Comparison of ENCODE assay signal across 10 cellular contexts in the genomic region with DNA sequence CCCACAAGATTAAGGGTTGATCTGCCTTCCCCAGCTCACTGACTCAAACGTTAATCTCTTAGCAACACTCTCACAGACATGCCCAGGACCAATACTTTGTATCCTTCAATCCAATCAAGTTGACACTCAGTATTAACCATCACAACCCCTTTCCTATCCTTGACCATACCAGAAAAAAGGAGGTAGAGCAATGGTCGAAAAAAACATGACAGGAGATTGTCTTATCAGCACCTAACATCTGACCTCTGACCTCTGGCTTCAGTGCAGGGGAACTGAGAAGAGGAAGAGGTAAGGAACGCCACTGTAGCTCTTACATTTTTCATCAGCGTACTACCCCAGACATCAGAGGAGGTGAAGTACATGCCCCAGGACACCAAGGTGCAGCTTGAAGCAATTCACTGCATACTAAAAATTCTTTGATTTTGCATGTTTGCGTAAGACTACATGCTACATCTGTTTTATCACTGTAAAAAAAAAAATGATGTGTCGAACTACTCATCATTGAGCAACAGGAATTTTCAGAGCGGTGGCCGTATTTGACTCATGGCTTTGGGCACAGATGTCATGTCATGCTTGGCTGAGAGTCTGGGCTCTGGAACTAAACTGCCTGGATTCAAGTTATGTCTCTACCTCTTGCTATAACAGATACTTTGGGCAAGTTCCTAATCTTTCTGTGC.
DNase-seq lines count a peak whose midpoint lies in the region; ATAC-seq and TF ChIP-seq lines count a peak whose summit lies in the region.
"Had no signal": no experiment of that assay in that cellular context is flagged by ENCODE, and none has a peak within 500 bp of the region (broad histone marks: within the 10 kb centered on the region; RNA-seq: fewer than 3 reads in every experiment).

No MANE protein-coding gene starts in this region.

- BruUV-seq in PC-3 (replicated peaks; lab: Mats Ljungman, UMichigan), result no TSS peak

- H3K36me3 ChIP-seq in PC-3 (ENCODE audit: low read depth, low read length) (no peaks in the 10 kb centered on the region), upper lobe of right lung (no peaks in the 10 kb centered on the region)

- peak overlapping the region; percentile 58 for H3K4me2 ChIP-seq in PC-3 (ENCODE audit: low read length)

- H3K4me3 ChIP-seq in PC-3 (ENCODE audit: low read length) (no peak overlapping the region; the same call in 1 of the 2 replicates), upper lobe of right lung (no peak overlapping the region)
- H3K4me3 ChIP-seq: skin epidermis had no signal

- no peaks in the 10 kb centered on the region for H3K79me2 ChIP-seq in PC-3 (ENCODE audit: low read length)

- peak overlapping the region; percentile 66 for H3K27ac Mint-ChIP-seq in stimulated activated naive CD8-positive, alpha-beta T cell treated with anti-CD3 and anti-CD28 coated beads, Interleukin-15, Interleukin-2, amounts not matched to agents 100 ng/mL and 50 ng/mL, for 24 hours

- POLR2A ChIA-PET in PC-3 (lab: Charles Lee; ENCODE audit: unreplicated experiment), result no interaction called here

- H3K4me1 ChIP-seq in PC-3 (ENCODE audit: insufficient read depth, low read length) (peaks cover 47% of the 10 kb centered on the region), upper lobe of right lung (peaks cover 21% of the 10 kb centered on the region)

- no peaks in the 10 kb centered on the region for H4K20me1 ChIP-seq in PC-3 (ENCODE audit: low read length)

- H3K9me2 ChIP-seq in PC-3 (replicated peaks; ENCODE audit: low read length), result no peaks in the 10 kb centered on the region

- H3K9ac ChIP-seq in PC-3 (ENCODE audit: low read length), result no peak overlapping the region

- no peaks in the 10 kb centered on the region for H3K36me3 Mint-ChIP-seq in stimulated activated naive CD8-positive, alpha-beta T cell treated with anti-CD3 and anti-CD28 coated beads, Interleukin-15, Interleukin-2, amounts not matched to agents 100 ng/mL and 50 ng/mL, for 24 hours (ENCODE audit: low read depth)

- H3K4me3 Mint-ChIP-seq in stimulated activated naive CD8-positive, alpha-beta T cell treated with anti-CD3 and anti-CD28 coated beads, Interleukin-15, Interleukin-2, amounts not matched to agents 100 ng/mL and 50 ng/mL, for 24 hours, result no peak overlapping the region

- peaks cover 13% of the 10 kb centered on the region for H3K9me3 Mint-ChIP-seq in stimulated activated naive CD8-positive, alpha-beta T cell treated with anti-CD3 and anti-CD28 coated beads, Interleukin-15, Interleukin-2, amounts not matched to agents 100 ng/mL and 50 ng/mL, for 24 hours

- no peak for TF ChIP-seq POLR2A in erythroblast (IDR thresholded peaks at IDR 0.05; ENCODE audit: low read length)

- no peaks in the 10 kb centered on the region for H3F3A ChIP-seq in PC-3 (ENCODE audit: low read length, unreplicated experiment)

- H3K27me3 ChIP-seq in PC-3 (ENCODE audit: low read length) (no peaks in the 10 kb centered on the region), upper lobe of right lung (no peaks in the 10 kb centered on the region)

- TF ChIP-seq CTCF in PC-3 (conservative IDR thresholded peaks at IDR 0.05; ENCODE audit: low read depth, low read length) (no peak), upper lobe of right lung (IDR thresholded peaks at IDR 0.05) (no peak)

- no peak for ATAC-seq in stimulated activated naive CD8-positive, alpha-beta T cell treated with anti-CD3 and anti-CD28 coated beads, Interleukin-15, Interleukin-2, amounts not matched to agents 100 U/mL and 50 U/mL, for 24 hours
- ATAC-seq in PC-3 (peak; percentile 49), upper lobe of right lung (peak; percentile 53)

- H3K9me3 ChIP-seq in PC-3 (ENCODE audit: low read length) (no peaks in the 10 kb centered on the region), upper lobe of right lung (no peaks in the 10 kb centered on the region)

- H2AFZ ChIP-seq in PC-3 (ENCODE audit: low read length), result no peak overlapping the region

- peaks cover 41% of the 10 kb centered on the region for H3K4me1 Mint-ChIP-seq in stimulated activated naive CD8-positive, alpha-beta T cell treated with anti-CD3 and anti-CD28 coated beads, Interleukin-15, Interleukin-2, amounts not matched to agents 100 ng/mL and 50 ng/mL, for 24 hours (ENCODE audit: low read depth)

- CTCF ChIA-PET in PC-3 (lab: Charles Lee), result interaction anchor here (0.7 kb wide), 1 partner anchor 48 kb away, joined by 3 read pairs; no protein-coding TSS in a partner anchor

- H3K27me3 Mint-ChIP-seq in stimulated activated naive CD8-positive, alpha-beta T cell treated with anti-CD3 and anti-CD28 coated beads, Interleukin-15, Interleukin-2, amounts not matched to agents 100 ng/mL and 50 ng/mL, for 24 hours, result no peaks in the 10 kb centered on the region

- intact Hi-C loops in PC-3 (cut with micrococcal nuclease) (no loop called here), upper lobe of right lung (cut with DNase I) (no loop called here)

- H3K27ac ChIP-seq in PC-3 (ENCODE audit: low read length) (peak overlapping the region; percentile 76), upper lobe of right lung (no peak overlapping the region)

- DNase-seq in stimulated activated naive CD8-positive, alpha-beta T cell treated with anti-CD3 and anti-CD28 coated beads, Interleukin-15, Interleukin-2, amounts not matched to agents 100 U/mL and 50 U/mL, for 24 hours, result no peak
- DNase-seq in PC-3, result peak; percentile 86
- DNase-seq in erythroblast (lab: John Stamatoyannopoulos, UW), result peak; percentile 52 to 57
- DNase-seq in upper lobe of right lung, result no peak
- no peak for DNase-seq in H4 (ENCODE audit: low spot score)
- no peak for DNase-seq in NCI-H526 (lab: John Stamatoyannopoulos, UW)
- no peak for DNase-seq in iPS-NIHi7 (ENCODE audit: extremely low spot score)
- DNase-seq: Kasumi-1 had no signal

Comparison
In these comparisons a context has a peak if more than half of its experiments do, and no peak if none do; other contexts are left out.
1. DNase-seq: peak in PC-3 (single experiment) and erythroblast (2 of 2); none in stimulated activated naive CD8-positive, alpha-beta T cell treated with anti-CD3 and anti-CD28 coated beads, Interleukin-15, Interleukin-2, amounts not matched to agents 100 U/mL and 50 U/mL, for 24 hours (single experiment), upper lobe of right lung (single experiment), H4 (single experiment), NCI-H526 (0 of 2) and iPS-NIHi7 (single experiment).